Comparison of ENCODE assay signal across 13 cellular contexts in the genomic region with DNA sequence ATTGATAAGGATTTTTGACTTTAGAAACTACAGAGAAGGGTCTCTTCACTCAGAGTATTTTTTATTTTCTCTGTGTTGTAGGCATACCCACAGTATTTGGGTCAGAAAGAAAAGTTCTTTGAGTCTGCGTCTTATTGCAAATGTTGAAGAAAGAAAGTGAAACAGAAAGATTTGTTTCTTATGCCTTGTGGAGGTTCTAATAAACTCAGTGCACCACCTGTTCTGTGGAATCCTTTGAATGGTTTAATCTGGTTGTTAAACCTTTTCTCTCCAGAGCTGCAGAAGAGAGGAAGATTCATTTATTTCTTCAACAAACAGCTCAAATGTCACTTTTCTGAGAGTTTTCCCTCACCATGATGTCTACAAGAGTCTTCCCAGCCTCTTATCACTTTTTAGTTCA.
DNase-seq lines count a peak whose midpoint lies in the region; ATAC-seq and TF ChIP-seq lines count a peak whose summit lies in the region.
"Had no signal": no experiment of that assay in that cellular context is flagged by ENCODE, and none has a peak within 500 bp of the region (broad histone marks: within the 10 kb centered on the region; RNA-seq: fewer than 3 reads in every experiment).

No MANE protein-coding gene starts in this region.

- intact Hi-C loops in CD8-positive, alpha-beta T cell (cut with DNase I, micrococcal nuclease), result no loop called here
- intact Hi-C loops in activated CD8-positive, alpha-beta T cell treated with anti-CD3 and anti-CD28 coated beads for 36 hours (cut with micrococcal nuclease), result loop anchor here (5.0 kb wide), 1 partner anchor 154 kb away; no protein-coding TSS in a partner anchor
- intact Hi-C loops in prostate gland (cut with DNase I), result no loop called here
- intact Hi-C loops in left lung (cut with DNase I), result no loop called here

- DNase-seq in CD8-positive, alpha-beta T cell, result no peak
- DNase-seq in activated CD8-positive, alpha-beta T cell treated with anti-CD3 and anti-CD28 coated beads for 36 hours, result no peak
- no peak for DNase-seq in prostate gland (ENCODE audit: low spot score)
- DNase-seq in left lung, result no peak
- DNase-seq in NCI-H345 (lab: John Stamatoyannopoulos, UW), result no peak
- DNase-seq in T1000 (lab: John Stamatoyannopoulos, UW), result no peak
- DNase-seq: activated gamma-delta T cell treated with Interleukin-2 at 50 U/mL for 16 hours, endodermal cell, NCI-H2171, nephron progenitor cell, tibial artery had no signal

- H3K36me3 ChIP-seq in CD8-positive, alpha-beta T cell (ENCODE audit: insufficient read depth, low read length), result no peaks in the 10 kb centered on the region
- H3K36me3 ChIP-seq in prostate gland (no peaks in the 10 kb centered on the region), left lung (no peaks in the 10 kb centered on the region)
- H3K36me3 ChIP-seq: tibial artery had no signal

- no peaks in the 10 kb centered on the region for H3K36me3 Mint-ChIP-seq in CD8-positive, alpha-beta T cell
- peaks cover 15% of the 10 kb centered on the region for H3K36me3 Mint-ChIP-seq in activated CD8-positive, alpha-beta T cell treated with anti-CD3 and anti-CD28 coated beads for 36 hours (ENCODE audit: low read depth)

- peak overlapping the region; percentile 28 for H3K27ac ChIP-seq in CD8-positive, alpha-beta T cell (ENCODE audit: low read depth, low read length)
- H3K27ac ChIP-seq in prostate gland (no peak overlapping the region), left lung (no peak overlapping the region)
- H3K27ac ChIP-seq: tibial artery had no signal

- TF ChIP-seq POLR2A in prostate gland (IDR thresholded peaks at IDR 0.05), result no peak

- no peaks in the 10 kb centered on the region for H3K27me3 Mint-ChIP-seq in CD8-positive, alpha-beta T cell (ENCODE audit: low read depth)
- H3K27me3 Mint-ChIP-seq in activated CD8-positive, alpha-beta T cell treated with anti-CD3 and anti-CD28 coated beads for 36 hours, result no peaks in the 10 kb centered on the region

- H3K27ac Mint-ChIP-seq in CD8-positive, alpha-beta T cell, result peak overlapping the region; percentile 86
- peak overlapping the region; percentile 83 for H3K27ac Mint-ChIP-seq in activated CD8-positive, alpha-beta T cell treated with anti-CD3 and anti-CD28 coated beads for 36 hours
- H3K27ac Mint-ChIP-seq: endodermal cell, nephron progenitor cell had no signal

- H3K4me1 Mint-ChIP-seq in CD8-positive, alpha-beta T cell (ENCODE audit: low read depth), result peaks cover 33% of the 10 kb centered on the region
- H3K4me1 Mint-ChIP-seq in activated CD8-positive, alpha-beta T cell treated with anti-CD3 and anti-CD28 coated beads for 36 hours (ENCODE audit: low read depth), result peaks cover 46% of the 10 kb centered on the region
- H3K4me1 Mint-ChIP-seq: nephron progenitor cell had no signal

- no peaks in the 10 kb centered on the region for H3K9me3 ChIP-seq in CD8-positive, alpha-beta T cell (ENCODE audit: low read length)
- H3K9me3 ChIP-seq in prostate gland (no peaks in the 10 kb centered on the region), left lung (no peaks in the 10 kb centered on the region)
- H3K9me3 ChIP-seq: tibial artery had no signal

- H3K4me3 ChIP-seq in CD8-positive, alpha-beta T cell (ENCODE audit: low read depth, low read length), result peak overlapping the region; percentile 40
- H3K4me3 ChIP-seq in prostate gland (no peak overlapping the region), left lung (no peak overlapping the region)
- H3K4me3 ChIP-seq: tibial artery had no signal

- peaks cover 27% of the 10 kb centered on the region for H3K4me1 ChIP-seq in CD8-positive, alpha-beta T cell (ENCODE audit: insufficient read depth, low read length)
- H3K4me1 ChIP-seq in prostate gland (replicated peaks) (no peaks in the 10 kb centered on the region), left lung (peaks cover 8 to 25% of the 10 kb centered on the region in 2 donors)

- ATAC-seq in CD8-positive, alpha-beta T cell, result peak; percentile 79
- peak; percentile 47 for ATAC-seq in GM18907 (IDR thresholded peaks at IDR 0.05; ENCODE audit: unreplicated experiment)
- ATAC-seq in HG02885 (IDR thresholded peaks at IDR 0.05; ENCODE audit: poor library complexity, unreplicated experiment), result peak; percentile 29
- no peak for ATAC-seq in activated CD8-positive, alpha-beta T cell treated with anti-CD3 and anti-CD28 coated beads for 36 hours
- ATAC-seq in left lung, result no peak

- POLR2A ChIA-PET in CD8-positive, alpha-beta T cell (lab: Charles Lee), result interaction anchor here (1.1 to 2.2 kb wide), 4 partner anchors 10 to 411 kb away, joined by 3 to 13 read pairs (median 4); a partner anchor contains a TSS
- POLR2A ChIA-PET in activated CD8-positive, alpha-beta T cell treated with anti-CD3 and anti-CD28 coated beads for 36 hours (lab: Charles Lee), result interaction anchor here (0.6 kb wide), 1 partner anchor 9 kb away, joined by 3 read pairs; no protein-coding TSS in a partner anchor

- 74% methylated on average over 1 of the region's 1 CpG for WGBS in prostate gland

- no peaks in the 10 kb centered on the region for H3K9me3 Mint-ChIP-seq in CD8-positive, alpha-beta T cell
- peaks cover 6% of the 10 kb centered on the region for H3K9me3 Mint-ChIP-seq in activated CD8-positive, alpha-beta T cell treated with anti-CD3 and anti-CD28 coated beads for 36 hours
- H3K9me3 Mint-ChIP-seq: endodermal cell had no signal

- peak overlapping the region; percentile 76 for H3K4me3 Mint-ChIP-seq in CD8-positive, alpha-beta T cell
- H3K4me3 Mint-ChIP-seq in activated CD8-positive, alpha-beta T cell treated with anti-CD3 and anti-CD28 coated beads for 36 hours, result peak overlapping the region; percentile 15
- H3K4me3 Mint-ChIP-seq: endodermal cell, nephron progenitor cell had no signal

- no peaks in the 10 kb centered on the region for H3K27me3 ChIP-seq in CD8-positive, alpha-beta T cell (ENCODE audit: insufficient read depth, low read length)
- no peaks in the 10 kb centered on the region for H3K27me3 ChIP-seq in prostate gland (replicated peaks; ENCODE audit: insufficient read depth)
- H3K27me3 ChIP-seq in left lung, result no peaks in the 10 kb centered on the region
- H3K27me3 ChIP-seq: tibial artery had no signal

- no peak for TF ChIP-seq CTCF in CD8-positive, alpha-beta T cell (IDR thresholded peaks at IDR 0.05)
- no peak for TF ChIP-seq CTCF in activated CD8-positive, alpha-beta T cell treated with anti-CD3 and anti-CD28 coated beads for 36 hours (IDR thresholded peaks at IDR 0.05)
- TF ChIP-seq CTCF in prostate gland (IDR thresholded peaks at IDR 0.05), result no peak
- TF ChIP-seq CTCF in left lung (IDR thresholded peaks at IDR 0.05), result no peak

- CTCF ChIA-PET in CD8-positive, alpha-beta T cell (lab: Charles Lee), result interaction anchor here (0.9 to 1.7 kb wide), 4 partner anchors 14 to 1174 kb away, joined by 3 to 5 read pairs (median 4); no protein-coding TSS in a partner anchor
- CTCF ChIA-PET in activated CD8-positive, alpha-beta T cell treated with anti-CD3 and anti-CD28 coated beads for 36 hours (lab: Charles Lee), result interaction anchor here (0.7 to 1.9 kb wide), 3 partner anchors 13 to 125 kb away, joined by 3 to 10 read pairs (median 7); no protein-coding TSS in a partner anchor

Comparison
In these comparisons a context has a peak if more than half of its experiments do, and no peak if none do; other contexts are left out.
1. ATAC-seq: peak in CD8-positive, alpha-beta T cell (single experiment), GM18907 (single experiment) and HG02885 (single experiment); none in activated CD8-positive, alpha-beta T cell treated with anti-CD3 and anti-CD28 coated beads for 36 hours (single experiment) and left lung (single experiment).